8 cellular contexts compared by ENCODE assay signal in genomic region chr5:180785794-180786221, GRCh38. TPM values are rescaled to one million over a fixed set of nuclear protein-coding genes. Genes with fewer than 3 reads are reported as not detected.
DNase-seq lines count a peak whose midpoint lies in the region; ATAC-seq and TF ChIP-seq lines count a peak whose summit lies in the region.

No MANE protein-coding gene starts in this region.

- intact Hi-C loops in activated CD8-positive, alpha-beta T cell treated with anti-CD3 and anti-CD28 coated beads for 36 hours (cut with micrococcal nuclease), result no loop called here
- intact Hi-C loops in left cardiac atrium (cut with DNase I), result loop anchor here (5.0 to 10.0 kb wide), 3 partner anchors 76 to 369 kb away; partner anchors contain the start of gene ZFP62 (in 2 of the 2)
- intact Hi-C loops in left colon (cut with DNase I, micrococcal nuclease), result loop anchor here in 1 of 2 donors (10.0 kb wide), 2 partner anchors 69 to 369 kb away; no protein-coding TSS in a partner anchor

- H3K4me1 ChIP-seq in ES-I3 (ENCODE audit: insufficient read depth, low read length), result peaks cover 21% of the 10 kb centered on the region

- H3K9me3 Mint-ChIP-seq in activated CD8-positive, alpha-beta T cell treated with anti-CD3 and anti-CD28 coated beads for 36 hours, result no peaks in the 10 kb centered on the region

- H3K36me3 ChIP-seq in ES-I3 (ENCODE audit: insufficient read depth, low read length), result no peaks in the 10 kb centered on the region

- TF ChIP-seq CTCF in activated CD8-positive, alpha-beta T cell treated with anti-CD3 and anti-CD28 coated beads for 36 hours (IDR thresholded peaks at IDR 0.05), result no peak

- POLR2A ChIA-PET in activated CD8-positive, alpha-beta T cell treated with anti-CD3 and anti-CD28 coated beads for 36 hours (lab: Charles Lee), result interaction anchor here (2.1 kb wide), 1 partner anchor 17 kb away, joined by 4 read pairs; no protein-coding TSS in a partner anchor

- CTCF ChIA-PET in activated CD8-positive, alpha-beta T cell treated with anti-CD3 and anti-CD28 coated beads for 36 hours (lab: Charles Lee), result interaction anchor here (1.5 to 2.8 kb wide), 2 partner anchors 9 to 16 kb away, joined by 5 to 9 read pairs; no protein-coding TSS in a partner anchor

- H3K9me3 ChIP-seq in ES-I3 (ENCODE audit: control insufficient read depth, insufficient read depth, low read length), result no peaks in the 10 kb centered on the region; the same call in 1 of the 2 replicates

- H3K36me3 Mint-ChIP-seq in activated CD8-positive, alpha-beta T cell treated with anti-CD3 and anti-CD28 coated beads for 36 hours (ENCODE audit: low read depth), result peaks cover 14% of the 10 kb centered on the region

- peaks cover 37% of the 10 kb centered on the region for H3K4me1 Mint-ChIP-seq in activated CD8-positive, alpha-beta T cell treated with anti-CD3 and anti-CD28 coated beads for 36 hours (ENCODE audit: low read depth)

- H3K27me3 Mint-ChIP-seq in activated CD8-positive, alpha-beta T cell treated with anti-CD3 and anti-CD28 coated beads for 36 hours, result no peaks in the 10 kb centered on the region

- no peak for DNase-seq in activated CD8-positive, alpha-beta T cell treated with anti-CD3 and anti-CD28 coated beads for 36 hours
- peak; percentile 54 for DNase-seq in left cardiac atrium
- peak; percentile 65 for DNase-seq in retina
- no peak for DNase-seq in stimulated activated CD4-positive, alpha-beta T cell treated with anti-CD3 and anti-CD28 coated beads, Interleukin-4, amount 100 ng/mL, for 4 hours
- no peak for DNase-seq in SK-N-DZ (ENCODE audit: low spot score)
- DNase-seq in left colon, result no peak

- peak overlapping the region; percentile 82 for H3K27ac Mint-ChIP-seq in activated CD8-positive, alpha-beta T cell treated with anti-CD3 and anti-CD28 coated beads for 36 hours

- H3K9ac ChIP-seq in ES-I3 (ENCODE audit: low read depth, low read length), result 0 out of 2 replicates have a peak overlapping the region, but pooled peaks have one; percentile 0

- no peak for ATAC-seq in activated CD8-positive, alpha-beta T cell treated with anti-CD3 and anti-CD28 coated beads for 36 hours
- ATAC-seq in left cardiac atrium, result peak; percentile 42 to 68
- no peak for ATAC-seq in GM18511 (IDR thresholded peaks at IDR 0.05; ENCODE audit: unreplicated experiment)
- no peak for ATAC-seq in left colon

- H3K4me3 Mint-ChIP-seq in activated CD8-positive, alpha-beta T cell treated with anti-CD3 and anti-CD28 coated beads for 36 hours, result no peak overlapping the region

RNA-seq across cellular contexts. Expression of gene MGAT1, which starts 16.8 kb away (rescaled TPM):
- 100 to 1,000 TPM; 161 to 171 TPM for total RNA-seq in activated CD8-positive, alpha-beta T cell treated with anti-CD3 and anti-CD28 coated beads for 36 hours
- 100 to 1,000 TPM in 1 of 2 donors, 10 to 100 TPM in 1; 95.8 to 133 TPM for total RNA-seq in left cardiac atrium
- 40.8 and 45.6 TPM in 2 replicates for polyA plus RNA-seq in SK-N-DZ (2014; cell fraction: cytosol; rRNA removed)
- polyA plus RNA-seq in SK-N-DZ (2014; cell fraction: nucleus; rRNA removed), result 42.4 and 44.6 TPM in 2 replicates
- 100 to 1,000 TPM in 1 of 2 donors, 10 to 100 TPM in 1; 85.6 to 101 TPM for total RNA-seq in left colon

RNA-seq across cellular contexts. Expression of gene OR2Y1, which starts 46.0 kb away (rescaled TPM):
- total RNA-seq in activated CD8-positive, alpha-beta T cell treated with anti-CD3 and anti-CD28 coated beads for 36 hours, result not detected
- total RNA-seq in left cardiac atrium, result not detected
- polyA plus RNA-seq in SK-N-DZ (2014; cell fraction: cytosol; rRNA removed), result not detected in 2 replicates
- polyA plus RNA-seq in SK-N-DZ (2014; cell fraction: nucleus; rRNA removed), result not detected in 2 replicates
- not detected for total RNA-seq in left colon

Comparison
In these comparisons a context has a peak if more than half of its experiments do, and no peak if none do; other contexts are left out.
1. ATAC-seq: peak in left cardiac atrium (2 of 2); none in activated CD8-positive, alpha-beta T cell treated with anti-CD3 and anti-CD28 coated beads for 36 hours (single experiment), GM18511 (single experiment) and left colon (single experiment).
2. DNase-seq: peak in left cardiac atrium (single experiment) and retina (single experiment); none in activated CD8-positive, alpha-beta T cell treated with anti-CD3 and anti-CD28 coated beads for 36 hours (single experiment), stimulated activated CD4-positive, alpha-beta T cell treated with anti-CD3 and anti-CD28 coated beads, Interleukin-4, amount 100 ng/mL, for 4 hours (0 of 2), SK-N-DZ (single experiment) and left colon (0 of 2).